ENCODE assay signal across 1 cellular context in genomic region chr15:55872471-55872870, GRCh38.
TF ChIP-seq lines count a peak whose summit lies in the region.

No MANE protein-coding gene starts in this region.

TF ChIP-seq in SK-N-SH, 30 proteins besides CTCF, POLR2A, EP300 and RAD21 (continued from another document):
- TF ChIP-seq, protein P1, sequence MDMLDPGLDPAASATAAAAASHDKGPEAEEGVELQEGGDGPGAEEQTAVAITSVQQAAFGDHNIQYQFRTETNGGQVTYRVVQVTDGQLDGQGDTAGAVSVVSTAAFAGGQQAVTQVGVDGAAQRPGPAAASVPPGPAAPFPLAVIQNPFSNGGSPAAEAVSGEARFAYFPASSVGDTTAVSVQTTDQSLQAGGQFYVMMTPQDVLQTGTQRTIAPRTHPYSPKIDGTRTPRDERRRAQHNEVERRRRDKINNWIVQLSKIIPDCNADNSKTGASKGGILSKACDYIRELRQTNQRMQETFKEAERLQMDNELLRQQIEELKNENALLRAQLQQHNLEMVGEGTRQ (IDR thresholded peaks at IDR 0.05; ENCODE audit: borderline replicate concordance, low read depth, low read length) = no peak
- no peak for TF ChIP-seq EZH2phosphoT487 (IDR thresholded peaks at IDR 0.05; ENCODE audit: borderline replicate concordance, low read depth)
- TF ChIP-seq FOSL2 (IDR thresholded peaks at IDR 0.05; ENCODE audit: borderline replicate concordance, low read depth) = no peak
- TF ChIP-seq NFIC (IDR thresholded peaks at IDR 0.05; ENCODE audit: borderline replicate concordance) = no peak
- no peak for TF ChIP-seq MXI1 (IDR thresholded peaks at IDR 0.05; ENCODE audit: low read depth, low read length)
- TF ChIP-seq, protein P2, sequence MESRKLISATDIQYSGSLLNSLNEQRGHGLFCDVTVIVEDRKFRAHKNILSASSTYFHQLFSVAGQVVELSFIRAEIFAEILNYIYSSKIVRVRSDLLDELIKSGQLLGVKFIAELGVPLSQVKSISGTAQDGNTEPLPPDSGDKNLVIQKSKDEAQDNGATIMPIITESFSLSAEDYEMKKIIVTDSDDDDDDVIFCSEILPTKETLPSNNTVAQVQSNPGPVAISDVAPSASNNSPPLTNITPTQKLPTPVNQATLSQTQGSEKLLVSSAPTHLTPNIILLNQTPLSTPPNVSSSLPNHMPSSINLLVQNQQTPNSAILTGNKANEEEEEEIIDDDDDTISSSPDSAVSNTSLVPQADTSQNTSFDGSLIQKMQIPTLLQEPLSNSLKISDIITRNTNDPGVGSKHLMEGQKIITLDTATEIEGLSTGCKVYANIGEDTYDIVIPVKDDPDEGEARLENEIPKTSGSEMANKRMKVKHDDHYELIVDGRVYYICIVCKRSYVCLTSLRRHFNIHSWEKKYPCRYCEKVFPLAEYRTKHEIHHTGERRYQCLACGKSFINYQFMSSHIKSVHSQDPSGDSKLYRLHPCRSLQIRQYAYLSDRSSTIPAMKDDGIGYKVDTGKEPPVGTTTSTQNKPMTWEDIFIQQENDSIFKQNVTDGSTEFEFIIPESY (IDR thresholded peaks at IDR 0.05; ENCODE audit: borderline replicate concordance, low read depth) = no peak
- TF ChIP-seq FOXJ3 (CRISPR knock-in tag; IDR thresholded peaks at IDR 0.05) = no peak
- TF ChIP-seq JUND (IDR thresholded peaks at IDR 0.05) = no peak
- TF ChIP-seq ELF1 (IDR thresholded peaks at IDR 0.05) = no peak
- no peak for TF ChIP-seq CHD2 (IDR thresholded peaks at IDR 0.05; ENCODE audit: low read length, partially characterized antibody)
TF ChIP-seq in SK-N-SH: peak in this region for 0.
